In the genomic region with DNA sequence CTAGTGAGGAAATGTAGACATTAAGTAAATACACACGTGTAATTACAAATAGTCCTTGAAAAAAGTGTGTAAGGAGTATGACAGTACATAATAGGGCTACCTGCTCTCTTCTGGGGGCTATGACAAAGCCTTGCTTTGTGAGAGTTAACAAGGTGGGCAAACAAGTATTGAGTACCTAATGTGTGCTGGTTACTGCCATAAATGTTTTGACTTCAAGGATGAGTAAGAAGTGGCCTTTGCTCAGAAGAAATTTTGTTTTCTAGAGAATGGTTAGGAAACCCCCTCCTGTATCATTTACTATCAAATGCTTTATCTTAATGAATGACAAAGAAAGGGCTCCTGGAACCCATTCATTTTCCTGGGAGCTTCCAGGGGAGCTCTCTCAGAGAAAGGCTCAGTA, we compare ENCODE assay signal across 1 cellular context.
TF ChIP-seq lines count a peak whose summit lies in the region.

No MANE protein-coding gene starts in this region.

TF ChIP-seq in GM12878, 131 proteins besides CTCF, POLR2A, EP300 and RAD21 (continued from another document):
- TF ChIP-seq, protein P1, sequence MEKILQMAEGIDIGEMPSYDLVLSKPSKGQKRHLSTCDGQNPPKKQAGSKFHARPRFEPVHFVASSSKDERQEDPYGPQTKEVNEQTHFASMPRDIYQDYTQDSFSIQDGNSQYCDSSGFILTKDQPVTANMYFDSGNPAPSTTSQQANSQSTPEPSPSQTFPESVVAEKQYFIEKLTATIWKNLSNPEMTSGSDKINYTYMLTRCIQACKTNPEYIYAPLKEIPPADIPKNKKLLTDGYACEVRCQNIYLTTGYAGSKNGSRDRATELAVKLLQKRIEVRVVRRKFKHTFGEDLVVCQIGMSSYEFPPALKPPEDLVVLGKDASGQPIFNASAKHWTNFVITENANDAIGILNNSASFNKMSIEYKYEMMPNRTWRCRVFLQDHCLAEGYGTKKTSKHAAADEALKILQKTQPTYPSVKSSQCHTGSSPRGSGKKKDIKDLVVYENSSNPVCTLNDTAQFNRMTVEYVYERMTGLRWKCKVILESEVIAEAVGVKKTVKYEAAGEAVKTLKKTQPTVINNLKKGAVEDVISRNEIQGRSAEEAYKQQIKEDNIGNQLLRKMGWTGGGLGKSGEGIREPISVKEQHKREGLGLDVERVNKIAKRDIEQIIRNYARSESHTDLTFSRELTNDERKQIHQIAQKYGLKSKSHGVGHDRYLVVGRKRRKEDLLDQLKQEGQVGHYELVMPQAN (conservative IDR thresholded peaks at IDR 0.05), result no peak
- no peak for TF ChIP-seq IKZF1 (conservative IDR thresholded peaks at IDR 0.05)
- TF ChIP-seq, protein P2, sequence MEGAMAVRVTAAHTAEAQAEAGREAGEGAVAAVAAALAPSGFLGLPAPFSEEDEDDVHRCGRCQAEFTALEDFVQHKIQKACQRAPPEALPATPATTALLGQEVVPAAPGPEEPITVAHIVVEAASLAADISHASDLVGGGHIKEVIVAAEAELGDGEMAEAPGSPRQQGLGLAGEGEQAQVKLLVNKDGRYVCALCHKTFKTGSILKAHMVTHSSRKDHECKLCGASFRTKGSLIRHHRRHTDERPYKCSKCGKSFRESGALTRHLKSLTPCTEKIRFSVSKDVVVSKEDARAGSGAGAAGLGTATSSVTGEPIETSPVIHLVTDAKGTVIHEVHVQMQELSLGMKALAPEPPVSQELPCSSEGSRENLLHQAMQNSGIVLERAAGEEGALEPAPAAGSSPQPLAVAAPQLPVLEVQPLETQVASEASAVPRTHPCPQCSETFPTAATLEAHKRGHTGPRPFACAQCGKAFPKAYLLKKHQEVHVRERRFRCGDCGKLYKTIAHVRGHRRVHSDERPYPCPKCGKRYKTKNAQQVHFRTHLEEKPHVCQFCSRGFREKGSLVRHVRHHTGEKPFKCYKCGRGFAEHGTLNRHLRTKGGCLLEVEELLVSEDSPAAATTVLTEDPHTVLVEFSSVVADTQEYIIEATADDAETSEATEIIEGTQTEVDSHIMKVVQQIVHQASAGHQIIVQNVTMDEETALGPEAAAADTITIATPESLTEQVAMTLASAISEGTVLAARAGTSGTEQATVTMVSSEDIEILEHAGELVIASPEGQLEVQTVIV (IDR thresholded peaks at IDR 0.05; ENCODE audit: borderline replicate concordance, partially characterized antibody), result no peak
- TF ChIP-seq, protein P3, sequence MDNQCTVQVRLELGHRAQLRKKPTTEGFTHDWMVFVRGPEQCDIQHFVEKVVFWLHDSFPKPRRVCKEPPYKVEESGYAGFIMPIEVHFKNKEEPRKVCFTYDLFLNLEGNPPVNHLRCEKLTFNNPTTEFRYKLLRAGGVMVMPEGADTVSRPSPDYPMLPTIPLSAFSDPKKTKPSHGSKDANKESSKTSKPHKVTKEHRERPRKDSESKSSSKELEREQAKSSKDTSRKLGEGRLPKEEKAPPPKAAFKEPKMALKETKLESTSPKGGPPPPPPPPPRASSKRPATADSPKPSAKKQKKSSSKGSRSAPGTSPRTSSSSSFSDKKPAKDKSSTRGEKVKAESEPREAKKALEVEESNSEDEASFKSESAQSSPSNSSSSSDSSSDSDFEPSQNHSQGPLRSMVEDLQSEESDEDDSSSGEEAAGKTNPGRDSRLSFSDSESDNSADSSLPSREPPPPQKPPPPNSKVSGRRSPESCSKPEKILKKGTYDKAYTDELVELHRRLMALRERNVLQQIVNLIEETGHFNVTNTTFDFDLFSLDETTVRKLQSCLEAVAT (IDR thresholded peaks at IDR 0.05), result no peak
- TF ChIP-seq, protein P4, sequence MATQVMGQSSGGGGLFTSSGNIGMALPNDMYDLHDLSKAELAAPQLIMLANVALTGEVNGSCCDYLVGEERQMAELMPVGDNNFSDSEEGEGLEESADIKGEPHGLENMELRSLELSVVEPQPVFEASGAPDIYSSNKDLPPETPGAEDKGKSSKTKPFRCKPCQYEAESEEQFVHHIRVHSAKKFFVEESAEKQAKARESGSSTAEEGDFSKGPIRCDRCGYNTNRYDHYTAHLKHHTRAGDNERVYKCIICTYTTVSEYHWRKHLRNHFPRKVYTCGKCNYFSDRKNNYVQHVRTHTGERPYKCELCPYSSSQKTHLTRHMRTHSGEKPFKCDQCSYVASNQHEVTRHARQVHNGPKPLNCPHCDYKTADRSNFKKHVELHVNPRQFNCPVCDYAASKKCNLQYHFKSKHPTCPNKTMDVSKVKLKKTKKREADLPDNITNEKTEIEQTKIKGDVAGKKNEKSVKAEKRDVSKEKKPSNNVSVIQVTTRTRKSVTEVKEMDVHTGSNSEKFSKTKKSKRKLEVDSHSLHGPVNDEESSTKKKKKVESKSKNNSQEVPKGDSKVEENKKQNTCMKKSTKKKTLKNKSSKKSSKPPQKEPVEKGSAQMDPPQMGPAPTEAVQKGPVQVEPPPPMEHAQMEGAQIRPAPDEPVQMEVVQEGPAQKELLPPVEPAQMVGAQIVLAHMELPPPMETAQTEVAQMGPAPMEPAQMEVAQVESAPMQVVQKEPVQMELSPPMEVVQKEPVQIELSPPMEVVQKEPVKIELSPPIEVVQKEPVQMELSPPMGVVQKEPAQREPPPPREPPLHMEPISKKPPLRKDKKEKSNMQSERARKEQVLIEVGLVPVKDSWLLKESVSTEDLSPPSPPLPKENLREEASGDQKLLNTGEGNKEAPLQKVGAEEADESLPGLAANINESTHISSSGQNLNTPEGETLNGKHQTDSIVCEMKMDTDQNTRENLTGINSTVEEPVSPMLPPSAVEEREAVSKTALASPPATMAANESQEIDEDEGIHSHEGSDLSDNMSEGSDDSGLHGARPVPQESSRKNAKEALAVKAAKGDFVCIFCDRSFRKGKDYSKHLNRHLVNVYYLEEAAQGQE (IDR thresholded peaks at IDR 0.05; ENCODE audit: low read depth, low read length), result no peak
- TF ChIP-seq NR2C2 (IDR thresholded peaks at IDR 0.05; ENCODE audit: borderline replicate concordance, control insufficient read depth, insufficient read length, low read depth), result no peak
- TF ChIP-seq FOXK2 (IDR thresholded peaks at IDR 0.05), result no peak
- TF ChIP-seq POLR2AphosphoS5 (IDR thresholded peaks at IDR 0.05; ENCODE audit: low read length), result no peak
- TF ChIP-seq ESRRA (IDR thresholded peaks at IDR 0.05; ENCODE audit: low read length), result no peak
- TF ChIP-seq, protein P5, sequence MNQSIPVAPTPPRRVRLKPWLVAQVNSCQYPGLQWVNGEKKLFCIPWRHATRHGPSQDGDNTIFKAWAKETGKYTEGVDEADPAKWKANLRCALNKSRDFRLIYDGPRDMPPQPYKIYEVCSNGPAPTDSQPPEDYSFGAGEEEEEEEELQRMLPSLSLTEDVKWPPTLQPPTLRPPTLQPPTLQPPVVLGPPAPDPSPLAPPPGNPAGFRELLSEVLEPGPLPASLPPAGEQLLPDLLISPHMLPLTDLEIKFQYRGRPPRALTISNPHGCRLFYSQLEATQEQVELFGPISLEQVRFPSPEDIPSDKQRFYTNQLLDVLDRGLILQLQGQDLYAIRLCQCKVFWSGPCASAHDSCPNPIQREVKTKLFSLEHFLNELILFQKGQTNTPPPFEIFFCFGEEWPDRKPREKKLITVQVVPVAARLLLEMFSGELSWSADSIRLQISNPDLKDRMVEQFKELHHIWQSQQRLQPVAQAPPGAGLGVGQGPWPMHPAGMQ (IDR thresholded peaks at IDR 0.05; ENCODE audit: borderline replicate concordance), result no peak
- no peak for TF ChIP-seq CBX3 (IDR thresholded peaks at IDR 0.05; ENCODE audit: borderline replicate concordance, low read depth)
